In the genomic region with DNA sequence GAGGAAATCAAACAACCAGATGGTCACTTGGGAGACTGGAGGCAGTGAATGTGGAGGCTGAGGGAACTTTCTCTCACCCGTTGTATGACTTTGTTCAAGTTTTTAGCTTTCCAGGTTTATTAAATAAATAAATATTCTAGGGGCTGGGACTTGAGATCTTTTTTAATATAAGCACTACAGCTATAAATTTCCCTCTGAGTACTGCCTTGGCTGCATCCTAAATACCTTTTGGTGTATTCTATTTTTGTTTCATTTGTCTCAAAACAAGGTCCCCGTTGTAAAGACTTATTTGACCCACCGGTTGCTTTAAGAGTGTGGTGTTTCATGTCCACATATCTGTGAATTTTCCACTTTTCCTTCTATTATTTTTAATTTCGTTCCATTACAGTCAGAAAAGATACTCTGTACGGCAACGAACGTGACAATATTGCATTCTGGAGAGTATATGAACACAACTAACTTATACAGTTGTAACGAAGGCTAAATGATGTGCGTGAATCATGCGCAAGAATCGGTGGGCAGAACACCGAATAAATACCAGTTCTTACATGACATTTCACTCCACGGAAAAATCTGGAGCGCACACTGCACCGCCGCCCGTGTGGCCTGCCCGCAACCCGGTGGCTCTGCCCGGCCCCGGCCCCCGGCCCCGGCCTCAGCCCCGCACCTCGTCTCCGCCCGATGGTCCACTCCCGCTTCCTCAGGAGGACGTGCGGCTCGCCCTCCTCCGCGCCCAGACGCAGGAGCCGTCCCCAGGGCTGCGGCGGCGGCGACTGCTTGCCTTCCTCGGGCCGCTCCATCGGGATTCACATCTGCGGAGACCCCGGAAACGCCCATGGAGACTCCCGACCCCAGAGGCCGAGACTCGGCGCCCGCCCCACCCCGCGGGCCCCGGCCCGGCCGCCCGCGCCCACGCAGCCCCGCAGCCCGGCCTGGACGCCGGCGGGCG, we compare ENCODE assay signal across 8 cellular contexts. TPM values are rescaled to one million over a fixed set of nuclear protein-coding genes. Genes with fewer than 3 reads are reported as not detected.
DNase-seq lines count a peak whose midpoint lies in the region; ATAC-seq and TF ChIP-seq lines count a peak whose summit lies in the region.

No MANE protein-coding gene starts in this region.

- intact Hi-C loops in OCI-LY7 (cut with micrococcal nuclease; ENCODE audit: unreplicated experiment) = loop anchor here (5.0 kb wide), 2 partner anchors 65 to 115 kb away; no protein-coding TSS in a partner anchor
- intact Hi-C loops in colonic mucosa (cut with DNase I) = no loop called here

- peak overlapping the region; percentile 13 to 52 for H3K9ac ChIP-seq in colonic mucosa (ENCODE audit: low read depth in 2 of 2, low read length in 2 of 2)

- H3K27me3 Mint-ChIP-seq in memory B cell = no peaks in the 10 kb centered on the region

- H3K4me3 ChIP-seq in OCI-LY7 (ENCODE audit: low read depth, low read length, poor library complexity, severe bottlenecking) (peak overlapping the region; percentile 95), colonic mucosa (peak overlapping the region; percentile 95), urinary bladder (ENCODE audit: low read depth, low read length) (peak overlapping the region; percentile 100)

- H3K36me3 ChIP-seq in OCI-LY7 (ENCODE audit: insufficient read depth, low read length) (peaks cover 29% of the 10 kb centered on the region), colonic mucosa (no peaks in the 10 kb centered on the region), urinary bladder (ENCODE audit: insufficient read depth) (peaks cover 1% of the 10 kb centered on the region)

- H3K4me3 Mint-ChIP-seq in memory B cell = peak overlapping the region; percentile 85

- H4K20me1 ChIP-seq in OCI-LY7 (ENCODE audit: insufficient read depth, low read length) = no peaks in the 10 kb centered on the region

- H3K27ac Mint-ChIP-seq in memory B cell = peak overlapping the region; percentile 100

- H3K79me2 ChIP-seq in OCI-LY7 (ENCODE audit: insufficient read depth, low read depth, low read length) = peaks cover 13% of the 10 kb centered on the region; the same call in 1 of the 2 replicates

- H3K9me3 Mint-ChIP-seq in memory B cell = peaks cover 9% of the 10 kb centered on the region

- H3K27ac ChIP-seq in OCI-LY7 (ENCODE audit: low read depth, low read length, poor library complexity, severe bottlenecking) (no peak overlapping the region), colonic mucosa (peak overlapping the region; percentile 61), urinary bladder (ENCODE audit: low read depth) (peak overlapping the region; percentile 83)

- H3K4me1 ChIP-seq in OCI-LY7 (ENCODE audit: insufficient read depth, low read length, poor library complexity, severe bottlenecking) (peaks cover 14% of the 10 kb centered on the region), colonic mucosa (no peaks in the 10 kb centered on the region), urinary bladder (ENCODE audit: insufficient read depth) (no peaks in the 10 kb centered on the region)

- TF ChIP-seq CTCF in OCI-LY7 (conservative IDR thresholded peaks at IDR 0.05; ENCODE audit: low read length) (no peak), colonic mucosa (IDR thresholded peaks at IDR 0.05) (no peak)

- H3K9me3 ChIP-seq in OCI-LY7 (ENCODE audit: low read length) = peaks cover 10% of the 10 kb centered on the region; the same call in 1 of the 2 replicates
- no peaks in the 10 kb centered on the region for H3K9me3 ChIP-seq in colonic mucosa

- DNase-seq in activated CD8-positive, alpha-beta memory T cell treated with anti-CD3 and anti-CD28 coated beads for 24 hours = peak; percentile 67
- DNase-seq in activated CD8-positive, alpha-beta memory T cell treated with anti-CD3 and anti-CD28 coated beads, Interleukin-2, amount 50 U/mL, for 4 hours = no peak
- DNase-seq in OCI-LY7 (ENCODE audit: low spot score) = no peak
- DNase-seq in colonic mucosa = peak; percentile 35
- no peak for DNase-seq in memory B cell (ENCODE audit: low spot score in 2 of 2)
- DNase-seq in GOT3 (lab: John Stamatoyannopoulos, UW) = no peak

- peaks cover 13% of the 10 kb centered on the region for H3K4me1 Mint-ChIP-seq in memory B cell

- no TSS peak for BruUV-seq in OCI-LY7 (replicated peaks; lab: Mats Ljungman, UMichigan)

- POLR2A ChIA-PET in OCI-LY7 (lab: Charles Lee) = no interaction called here

- H3K27me3 ChIP-seq in colonic mucosa = no peaks in the 10 kb centered on the region

- ATAC-seq in HG02840 (IDR thresholded peaks at IDR 0.05; ENCODE audit: low FRiP score, unreplicated experiment) (peak; percentile 37), memory B cell (ENCODE audit: low read depth) (no peak)

- peak overlapping the region; percentile 89 for H3K4me2 ChIP-seq in OCI-LY7 (ENCODE audit: low read length)

- peak overlapping the region; percentile 46 for H2AFZ ChIP-seq in OCI-LY7 (ENCODE audit: low read length)

- WGBS in urinary bladder = 8% methylated on average over 64 of the region's 64 CpGs

- peaks cover 24% of the 10 kb centered on the region for H3K36me3 Mint-ChIP-seq in memory B cell

- CTCF ChIA-PET in OCI-LY7 (lab: Charles Lee; ENCODE audit: unreplicated experiment) = interaction anchor here (0.5 kb wide), 1 partner anchor 57 kb away, joined by 3 read pairs; no protein-coding TSS in a partner anchor

- no peaks in the 10 kb centered on the region for H3K9me2 ChIP-seq in OCI-LY7 (ENCODE audit: insufficient read depth, low read length)

RNA-seq across cellular contexts. Expression of gene CHFR, which starts 0.6 kb away (rescaled TPM):
- total RNA-seq in OCI-LY7 (2014; rRNA removed; shearing (Covaris generic)) = 25.4 and 38.2 TPM in 2 replicates
- total RNA-seq in OCI-LY7 (2022) (55.9 and 66.7 TPM in 2 replicates), colonic mucosa (10 to 100 TPM; 37.8 to 41.4 TPM), urinary bladder (28.2 TPM)
- polyA plus RNA-seq in urinary bladder = 22.6 TPM

RNA-seq across cellular contexts. Expression of gene GOLGA3, which starts 58.1 kb away (rescaled TPM):
- 51.2 and 53.8 TPM in 2 replicates for total RNA-seq in OCI-LY7 (2014; rRNA removed; shearing (Covaris generic))
- 72.8 and 77.9 TPM in 2 replicates for total RNA-seq in OCI-LY7 (2022)
- total RNA-seq in colonic mucosa = 10 to 100 TPM; 70.3 to 96.5 TPM
- total RNA-seq in urinary bladder = 64.4 TPM
- polyA plus RNA-seq in urinary bladder = 22.5 TPM

Comparison
In these comparisons a context has a peak if more than half of its experiments do, and no peak if none do; other contexts are left out.
1. DNase-seq: peak in activated CD8-positive, alpha-beta memory T cell treated with anti-CD3 and anti-CD28 coated beads for 24 hours (single experiment) and colonic mucosa (single experiment); none in activated CD8-positive, alpha-beta memory T cell treated with anti-CD3 and anti-CD28 coated beads, Interleukin-2, amount 50 U/mL, for 4 hours (single experiment), OCI-LY7 (single experiment), memory B cell (0 of 2) and GOT3 (single experiment).
2. Peak in every context shown above with its lines, with median percentiles within 50 percentile points of each other: H3K4me3 ChIP-seq.